28 cellular contexts compared by ENCODE assay signal in the genomic region with DNA sequence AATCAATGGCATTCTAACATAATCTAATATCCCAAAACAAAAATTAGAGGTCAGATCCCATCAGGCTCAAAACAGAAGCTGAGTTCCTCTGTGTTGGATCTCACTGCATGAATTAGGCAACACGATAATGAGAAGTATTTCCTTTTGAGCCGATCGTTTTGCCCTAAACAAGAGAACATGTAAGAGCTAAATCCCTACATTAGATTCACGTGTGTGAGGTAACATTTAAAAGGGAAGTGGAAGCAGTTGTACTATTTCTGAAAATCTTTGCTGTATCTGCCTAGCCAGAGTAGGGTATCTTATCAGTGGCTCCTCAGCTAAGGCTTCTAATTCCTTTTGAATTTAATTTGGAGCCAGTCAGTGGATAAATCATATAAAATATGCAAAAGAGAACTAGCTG.
"Had no signal": no experiment of that assay in that cellular context is flagged by ENCODE, and none has a peak within 500 bp of the region (broad histone marks: within the 10 kb centered on the region; RNA-seq: fewer than 3 reads in every experiment).

No MANE protein-coding gene starts in this region.

- H3K27ac ChIP-seq: adrenal gland, ascending aorta, brain microvascular endothelial cell, left lung, right lobe of liver, skin epidermis, stomach, suprapubic skin, tibial nerve had no signal

- H3K4me3 Mint-ChIP-seq: activated B cell treated with CpG ODN at 0.5 μM for 24 hours; activated CD4-positive, alpha-beta T cell treated with anti-CD3 and anti-CD28 coated beads for 36 hours; activated naive CD8-positive, alpha-beta T cell; activated T-cell treated with anti-CD3 and anti-CD28 coated beads, Interleukin-2, amount 50 U/mL, for 24 hours; activated T-helper 17 cell treated with anti-CD3 and anti-CD28 coated beads, Interleukin-2, amount 50 U/mL, for 72 hours; dendritic cell treated with granulocyte-macrophage colony-stimulating factor and Interleukin-4, amounts not matched to agents 40 ng/mL and 50 ng/mL, for 4 days; naive thymus-derived CD4-positive, alpha-beta T cell; neural crest cell; stimulated activated memory B cell treated with anti-CD40 and anti-IgM and Interleukin-4, amounts not matched to agents 10 μg/mL and 1 μg/mL and 100 μg/mL, for 72 hours had no signal

- ATAC-seq: activated CD4-positive, alpha-beta T cell treated with anti-CD3 and anti-CD28 coated beads for 36 hours; activated T-helper 17 cell treated with anti-CD3 and anti-CD28 coated beads, Interleukin-2, amount 50 U/mL, for 72 hours; left lung; naive thymus-derived CD4-positive, alpha-beta T cell; right lobe of liver; stimulated activated memory B cell treated with anti-CD40 and anti-IgM and Interleukin-4, amounts not matched to agents 10 μg/mL and 1 μg/mL and 100 μg/mL, for 72 hours had no signal

- H3K4me3 ChIP-seq: adrenal gland, ascending aorta, left lung, lung, right lobe of liver, skin epidermis, stomach, suprapubic skin, tibial nerve had no signal

- H3K4me1 Mint-ChIP-seq: activated B cell treated with CpG ODN at 0.5 μM for 24 hours; activated T-helper 17 cell treated with anti-CD3 and anti-CD28 coated beads, Interleukin-2, amount 50 U/mL, for 72 hours had no signal

- H3K27me3 Mint-ChIP-seq: activated B cell treated with CpG ODN at 0.5 μM for 24 hours; activated CD4-positive, alpha-beta T cell treated with anti-CD3 and anti-CD28 coated beads for 36 hours; activated naive CD8-positive, alpha-beta T cell; activated T-cell treated with anti-CD3 and anti-CD28 coated beads, Interleukin-2, amount 50 U/mL, for 24 hours; activated T-helper 17 cell treated with anti-CD3 and anti-CD28 coated beads, Interleukin-2, amount 50 U/mL, for 72 hours; dendritic cell treated with granulocyte-macrophage colony-stimulating factor and Interleukin-4, amounts not matched to agents 40 ng/mL and 50 ng/mL, for 4 days; naive thymus-derived CD4-positive, alpha-beta T cell; stimulated activated memory B cell treated with anti-CD40 and anti-IgM and Interleukin-4, amounts not matched to agents 10 μg/mL and 1 μg/mL and 100 μg/mL, for 72 hours had no signal

- H3K4me1 ChIP-seq: ascending aorta, left lung, right lobe of liver, stomach, tibial nerve had no signal

- H3K27ac Mint-ChIP-seq: activated B cell treated with CpG ODN at 0.5 μM for 24 hours; activated CD4-positive, alpha-beta T cell treated with anti-CD3 and anti-CD28 coated beads for 36 hours; activated naive CD8-positive, alpha-beta T cell; activated T-helper 17 cell treated with anti-CD3 and anti-CD28 coated beads, Interleukin-2, amount 50 U/mL, for 72 hours; naive thymus-derived CD4-positive, alpha-beta T cell; stimulated activated memory B cell treated with anti-CD40 and anti-IgM and Interleukin-4, amounts not matched to agents 10 μg/mL and 1 μg/mL and 100 μg/mL, for 72 hours had no signal

- H3K9me3 ChIP-seq: adrenal gland, ascending aorta, left lung, right lobe of liver, stomach, suprapubic skin, tibial nerve had no signal

- DNase-seq: activated B cell treated with CpG ODN at 0.5 μM for 24 hours; activated CD4-positive, alpha-beta T cell treated with anti-CD3 and anti-CD28 coated beads for 36 hours; activated CD4-positive, alpha-beta T cell treated with anti-CD3 and anti-CD28 coated beads, Interleukin-2, amount 50 U/mL, for 4 hours; activated CD8-positive, alpha-beta memory T cell treated with anti-CD3 and anti-CD28 coated beads for 24 hours; activated CD8-positive, alpha-beta memory T cell treated with anti-CD3 and anti-CD28 coated beads, Interleukin-2, amount 50 U/mL, for 4 hours; activated T-cell treated with anti-CD3 and anti-CD28 coated beads, Interleukin-2, amount 50 U/mL, for 24 hours; adrenal gland; brain microvascular endothelial cell; caudate nucleus; effector memory CD4-positive, alpha-beta T cell; hippocampal formation; kidney glomerular epithelial cell; left lung; naive thymus-derived CD4-positive, alpha-beta T cell; occipital lobe; right lobe of liver; stimulated activated CD4-positive, alpha-beta T cell treated with anti-CD3 and anti-CD28 coated beads, Interleukin-1b, Interleukin-23, amount 100 ng/mL, for 48 hours; stomach had no signal

- H3K9me3 Mint-ChIP-seq: activated B cell treated with CpG ODN at 0.5 μM for 24 hours; activated T-cell treated with anti-CD3 and anti-CD28 coated beads, Interleukin-2, amount 50 U/mL, for 24 hours; activated T-helper 17 cell treated with anti-CD3 and anti-CD28 coated beads, Interleukin-2, amount 50 U/mL, for 72 hours; dendritic cell treated with granulocyte-macrophage colony-stimulating factor and Interleukin-4, amounts not matched to agents 40 ng/mL and 50 ng/mL, for 4 days; neural crest cell; stimulated activated memory B cell treated with anti-CD40 and anti-IgM and Interleukin-4, amounts not matched to agents 10 μg/mL and 1 μg/mL and 100 μg/mL, for 72 hours had no signal

- H3K36me3 ChIP-seq: adrenal gland, ascending aorta, brain microvascular endothelial cell, left lung, right lobe of liver, suprapubic skin, tibial nerve had no signal

- H3K27me3 ChIP-seq: adrenal gland, ascending aorta, brain microvascular endothelial cell, left lung, right lobe of liver, stomach, suprapubic skin, tibial nerve had no signal
